Comparison of ENCODE assay signal across 26 cellular contexts in the genomic region with DNA sequence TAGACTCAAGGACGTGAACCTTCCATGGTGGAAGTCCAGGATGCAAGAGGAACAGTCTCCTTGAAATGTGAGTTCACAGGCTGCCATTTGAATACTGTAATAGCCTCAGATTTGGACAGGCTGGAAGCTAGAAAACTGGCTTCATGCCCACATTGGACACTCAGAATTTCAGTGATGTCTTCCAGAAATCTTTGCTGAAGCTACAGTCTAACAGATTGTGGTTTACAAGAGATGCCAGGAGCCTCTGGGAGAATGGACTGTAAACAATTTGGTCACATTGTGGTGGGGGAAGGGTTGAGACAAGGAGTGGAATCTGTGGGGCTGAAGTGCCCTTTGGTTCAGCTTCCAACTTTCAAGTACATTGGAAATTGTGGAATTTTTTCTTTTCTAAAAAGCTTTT.
DNase-seq lines count a peak whose midpoint lies in the region; FAIRE-seq and TF ChIP-seq lines count a peak whose summit lies in the region.
"Had no signal": no experiment of that assay in that cellular context is flagged by ENCODE, and none has a peak within 500 bp of the region (broad histone marks: within the 10 kb centered on the region; RNA-seq: fewer than 3 reads in every experiment).

No MANE protein-coding gene starts in this region.

- H2BK12ac ChIP-seq in H1 (ENCODE audit: low read depth, low read length): no peak overlapping the region
- peak overlapping the region in 1 of 2 experiments; percentile 100 for H2BK12ac ChIP-seq in mesenchymal stem cell (ENCODE audit: low read length in 2 of 2)

- H3K23ac ChIP-seq in H1 (ENCODE audit: insufficient read length): no peak overlapping the region
- no peak overlapping the region for H3K23ac ChIP-seq in mesenchymal stem cell (ENCODE audit: low read length in 2 of 2)

- H2BK20ac ChIP-seq in H1 (ENCODE audit: low read length): peak overlapping the region; percentile 34; the same call in 1 of the 2 replicates

- no peak overlapping the region for H4K91ac ChIP-seq in H1 (replicated peaks; ENCODE audit: insufficient read length, low read length)
- H4K91ac ChIP-seq in mesenchymal stem cell (ENCODE audit: low read length): peak overlapping the region; percentile 5

- TF ChIP-seq EP300 in H1 (IDR thresholded peaks at IDR 0.05; ENCODE audit: borderline replicate concordance in 1 of 2, low read depth in 2 of 2, low read length in 2 of 2): no peak

- peak; percentile 73 for DNase-seq in AG20443 (ENCODE audit: low spot score)
- peak; percentile 42 for DNase-seq in M059J (ENCODE audit: low read depth)
- no peak for DNase-seq in H1 (ENCODE audit: low read depth in 1 of 2, low spot score in 2 of 2)
- peak; percentile 95 for DNase-seq in mesenchymal stem cell
- DNase-seq in kidney tubule cell (ENCODE audit: low spot score): no peak
- no peak for DNase-seq in NCI-H510A (lab: John Stamatoyannopoulos, UW)
- no peak for DNase-seq in kidney
- DNase-seq in NCI-H774 (lab: John Stamatoyannopoulos, UW): no peak
- DNase-seq: activated CD4-positive, alpha-beta T cell treated with anti-CD3 and anti-CD28 coated beads, Interleukin-2, amount 50 U/mL, for 4 hours; activated effector memory CD4-positive, alpha-beta T cell treated with anti-CD3 and anti-CD28 coated beads, Interleukin-2, amount 50 U/mL, for 16 hours; adrenal gland; Calu3; caudate nucleus; erythroblast; immature natural killer cell; KG1; lower lobe of right lung; NCI-H2029; spleen; stimulated activated CD4-positive, alpha-beta T cell treated with anti-CD3 and anti-CD28 coated beads, Interleukin-4, amount 100 ng/mL, for 24 hours; stimulated activated naive CD8-positive, alpha-beta T cell treated with anti-CD3 and anti-CD28 coated beads, Interleukin-15, amount 100 ng/mL, for 72 hours; T-helper 2 cell; upper lobe of left lung had no signal

- TF ChIP-seq RAD21 in H1 (IDR thresholded peaks at IDR 0.05 in 1 of 2, conservative IDR thresholded peaks at IDR 0.05 in 1 of 2; ENCODE audit: low read depth in 2 of 2, low read length in 2 of 2): no peak

- no peak for TF ChIP-seq POLR2A in H1 (IDR thresholded peaks at IDR 0.05; ENCODE audit: control extremely low read depth in 1 of 2, low read depth in 2 of 2, low read length in 2 of 2)

- H3K14ac ChIP-seq in H1 (ENCODE audit: insufficient read length) (no peak overlapping the region), mesenchymal stem cell (ENCODE audit: low read length in 2 of 2) (no peak overlapping the region)

- H3K18ac ChIP-seq in H1 (ENCODE audit: extremely low read depth, low read length) (no peak overlapping the region), mesenchymal stem cell (ENCODE audit: low read depth in 1 of 2, low read length in 2 of 2) (peak overlapping the region; percentile 1 to 92)

- POLR2A ChIA-PET in H1 (lab: Charles Lee; ENCODE audit: partially characterized antibody): interaction anchor here (1.4 kb wide), 1 partner anchor 115 kb away, joined by 3 read pairs; no protein-coding TSS in a partner anchor

- H4K8ac ChIP-seq in H1 (ENCODE audit: extremely low read depth, insufficient read depth, low read length): no peak overlapping the region
- no peak overlapping the region for H4K8ac ChIP-seq in mesenchymal stem cell (ENCODE audit: low read length)

- H3K36me3 ChIP-seq in H1 (ENCODE audit: control insufficient read depth in 2 of 4, insufficient read depth in 4 of 4, low read length in 3 of 4) (no peaks in the 10 kb centered on the region), mesenchymal stem cell (ENCODE audit: control insufficient read depth in 1 of 2, insufficient read depth in 2 of 2, low read depth in 1 of 2, low read length in 2 of 2) (no peaks in the 10 kb centered on the region), kidney (ENCODE audit: control insufficient read depth in 1 of 2, insufficient read depth in 2 of 2, low read length in 2 of 2) (no peaks in the 10 kb centered on the region)
- H3K36me3 ChIP-seq: adrenal gland, BLaER1, lower lobe of right lung, neutrophil, spleen, upper lobe of left lung had no signal

- H2AFZ ChIP-seq in H1 (ENCODE audit: low read length): no peak overlapping the region
- H2AFZ ChIP-seq in mesenchymal stem cell (ENCODE audit: low read depth, low read length): no peak overlapping the region

- no peak for TF ChIP-seq CTCF in H1 (IDR thresholded peaks at IDR 0.05; ENCODE audit: control extremely low read depth in 1 of 3, insufficient read depth in 1 of 3, low read depth in 1 of 3, low read length in 3 of 3)
- TF ChIP-seq CTCF in kidney (IDR thresholded peaks at IDR 0.05; ENCODE audit: borderline replicate concordance, extremely low read depth, insufficient read depth): no peak

- H3K79me1 ChIP-seq in H1 (ENCODE audit: low read depth, low read length) (no peaks in the 10 kb centered on the region), mesenchymal stem cell (replicated peaks; ENCODE audit: low read length, poor library complexity, severe bottlenecking) (no peaks in the 10 kb centered on the region)

- H2BK120ac ChIP-seq in H1 (replicated peaks; ENCODE audit: low read depth, low read length) (no peak overlapping the region), mesenchymal stem cell (ENCODE audit: low read depth, low read length) (no peak overlapping the region)

- H2AK5ac ChIP-seq in H1 (ENCODE audit: low read depth, low read length): no peak overlapping the region
- no peak overlapping the region for H2AK5ac ChIP-seq in mesenchymal stem cell (ENCODE audit: low read length, severe bottlenecking)

- H3K23me2 ChIP-seq in H1 (ENCODE audit: low read depth, low read length): no peaks in the 10 kb centered on the region

- no peak overlapping the region for H3K56ac ChIP-seq in H1 (replicated peaks; ENCODE audit: insufficient read length, low read depth, low read length)

- H3K27me3 ChIP-seq in H1 (replicated peaks in 1 of 4; ENCODE audit: control insufficient read depth in 3 of 4, extremely low read depth in 1 of 4, insufficient read depth in 3 of 4, low read length in 3 of 4) (no peaks in the 10 kb centered on the region), mesenchymal stem cell (ENCODE audit: control insufficient read depth in 1 of 2, insufficient read depth in 1 of 2, low read length in 2 of 2) (peaks cover 14 to 32% of the 10 kb centered on the region in 2 experiments)
- H3K27me3 ChIP-seq: adrenal gland, BLaER1, neutrophil, upper lobe of left lung had no signal

- H2BK15ac ChIP-seq in H1 (ENCODE audit: low read length) (no peak overlapping the region), mesenchymal stem cell (ENCODE audit: low read depth, poor library complexity, severe bottlenecking) (no peak overlapping the region)

- CTCF ChIA-PET in H1 (lab: Charles Lee; ENCODE audit: partially characterized antibody): no interaction called here

- H2BK5ac ChIP-seq in H1 (ENCODE audit: low read depth, low read length) (no peak overlapping the region), mesenchymal stem cell (ENCODE audit: low read depth, low read length, poor library complexity, severe bottlenecking) (no peak overlapping the region)

- H3K4me3 ChIP-seq in H1 (ENCODE audit: extremely low read depth in 1 of 4, insufficient read depth in 2 of 4, low read depth in 3 of 4, low read length in 4 of 4) (no peak overlapping the region), mesenchymal stem cell (ENCODE audit: insufficient read depth in 1 of 2, low read depth in 1 of 2, low read length in 2 of 2) (no peak overlapping the region), kidney (ENCODE audit: low read length in 2 of 2) (no peak overlapping the region)
- H3K4me3 ChIP-seq: adrenal gland, BLaER1, lower lobe of right lung, spleen, upper lobe of left lung had no signal

- H3K4me2 ChIP-seq in H1 (ENCODE audit: insufficient read depth in 1 of 2, low read depth in 2 of 2, low read length in 2 of 2) (no peak overlapping the region), mesenchymal stem cell (ENCODE audit: low read length, poor library complexity, severe bottlenecking) (no peak overlapping the region)
- H3K4me2 ChIP-seq: BLaER1 had no signal

- H3K4ac ChIP-seq in H1 (replicated peaks; ENCODE audit: insufficient read length, low read depth, low read length): no peak overlapping the region
- H3K4ac ChIP-seq in mesenchymal stem cell (ENCODE audit: low read depth in 1 of 2, low read length in 2 of 2): peak overlapping the region in 1 of 2 experiments; percentile 77

- H3K27ac ChIP-seq in H1 (ENCODE audit: low read depth, low read length) (no peak overlapping the region), mesenchymal stem cell (ENCODE audit: low read length, poor library complexity, severe bottlenecking) (no peak overlapping the region), kidney (ENCODE audit: low read depth in 2 of 2, low read length in 2 of 2) (no peak overlapping the region)
- H3K27ac ChIP-seq: adrenal gland, BLaER1, lower lobe of right lung, neutrophil, spleen, upper lobe of left lung, VCaP had no signal

- no peaks in the 10 kb centered on the region for H4K20me1 ChIP-seq in H1 (replicated peaks in 1 of 2; ENCODE audit: control insufficient read depth in 1 of 2, insufficient read depth in 2 of 2, low read length in 2 of 2)
- H4K20me1 ChIP-seq: BLaER1 had no signal

- H3K9me3 ChIP-seq in H1 (ENCODE audit: insufficient read depth in 2 of 2, low read depth in 1 of 2, low read length in 1 of 2) (no peaks in the 10 kb centered on the region), mesenchymal stem cell (ENCODE audit: control insufficient read depth, low read length) (no peaks in the 10 kb centered on the region), kidney (ENCODE audit: control insufficient read depth in 1 of 2, low read length in 2 of 2) (no peaks in the 10 kb centered on the region)
- H3K9me3 ChIP-seq: adrenal gland, BLaER1, lower lobe of right lung, neutrophil, spleen, upper lobe of left lung had no signal

- no peak overlapping the region for H3K9ac ChIP-seq in H1 (replicated peaks in 1 of 4; ENCODE audit: extremely low read depth in 1 of 4, low read depth in 3 of 4, low read length in 3 of 4)
- no peak overlapping the region for H3K9ac ChIP-seq in mesenchymal stem cell (ENCODE audit: low read length)
- H3K9ac ChIP-seq in kidney (ENCODE audit: low read length in 2 of 2): no peak overlapping the region
- H3K9ac ChIP-seq: BLaER1 had no signal

- FAIRE-seq in H1 (lab: Jason Lieb, UNC) (no peak), kidney (lab: Jason Lieb, UNC) (no peak)

- intact Hi-C loops in kidney (cut with DNase I): no loop called here

- H3K4me1 ChIP-seq in H1 (replicated peaks in 1 of 4; ENCODE audit: control insufficient read depth in 3 of 4, insufficient read depth in 4 of 4, low read length in 3 of 4) (peaks cover 0 to 2% (median 0%) of the 10 kb centered on the region in 4 experiments; a peak in 2 of 7 replicates), mesenchymal stem cell (ENCODE audit: control insufficient read depth, insufficient read depth, low read depth, low read length) (no peaks in the 10 kb centered on the region), kidney (ENCODE audit: control insufficient read depth in 1 of 2, insufficient read depth in 1 of 2, low read depth in 1 of 2, low read length in 2 of 2) (no peaks in the 10 kb centered on the region)
- H3K4me1 ChIP-seq: adrenal gland, BLaER1, lower lobe of right lung had no signal

- WGBS in H1 (ENCODE audit: extremely low coverage in 1 of 2, insufficient coverage in 1 of 2, insufficient read length in 1 of 2, insufficient replicate concordance in 2 of 2, low coverage in 1 of 2, low lambda C conversion rate in 2 of 2, missing lambda C conversion rate in 1 of 2), 2 experiments: 92% methylated on average over 1 of the region's 1 CpG; no CpG with 5 or more reads in 1 of the 2 experiments
- WGBS in mesenchymal stem cell: 60% methylated on average over 1 of the region's 1 CpG

- no peak overlapping the region for H4K5ac ChIP-seq in H1 (ENCODE audit: insufficient read length, low read depth, low read length)

- H3K79me2 ChIP-seq in H1 (ENCODE audit: control insufficient read depth in 1 of 2, insufficient read depth in 2 of 2, low read length in 2 of 2): no peaks in the 10 kb centered on the region

Comparison
In these comparisons a context has a peak if more than half of its experiments do, and no peak if none do; other contexts are left out.
1. DNase-seq: peak in AG20443 (single experiment), M059J (single experiment) and mesenchymal stem cell (single experiment); none in H1 (0 of 2), kidney tubule cell (single experiment), NCI-H510A (single experiment), kidney (single experiment) and NCI-H774 (single experiment).